Comparison of ENCODE assay signal across 40 cellular contexts in the genomic region with DNA sequence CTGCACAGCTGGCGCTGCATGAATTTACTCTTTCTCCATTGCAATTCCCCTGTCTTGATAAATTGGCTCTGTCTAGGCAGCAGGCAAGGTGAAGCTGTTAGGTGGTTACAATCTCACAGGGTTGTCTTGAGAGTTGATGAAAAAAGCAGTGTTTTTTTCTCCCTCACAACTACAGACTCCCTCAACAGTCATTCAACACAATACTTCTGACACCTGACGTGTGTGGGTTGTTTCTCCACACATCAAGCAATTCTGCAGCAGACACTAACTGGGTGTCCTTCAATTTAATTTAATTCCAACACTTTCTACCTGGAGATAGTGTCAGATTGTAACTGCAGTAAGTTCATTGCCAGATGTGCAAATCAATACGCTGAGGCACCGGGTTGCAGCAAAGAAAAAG. TPM values are rescaled to one million over a fixed set of nuclear protein-coding genes. Genes with fewer than 3 reads are reported as not detected.
"Had no signal": no experiment of that assay in that cellular context is flagged by ENCODE, and none has a peak within 500 bp of the region (broad histone marks: within the 10 kb centered on the region; RNA-seq: fewer than 3 reads in every experiment).

No MANE protein-coding gene starts in this region.

- DNase-seq: activated effector memory CD4-positive, alpha-beta T cell treated with anti-CD3 and anti-CD28 coated beads, Interleukin-2, amount 50 U/mL, for 16 hours; activated effector memory CD4-positive, alpha-beta T cell treated with Interleukin-2 at 50 U/mL for 16 hours; activated gamma-delta T cell; activated gamma-delta T cell treated with Interleukin-2 at 50 U/mL for 16 hours; activated naive CD4-positive, alpha-beta T cell; activated naive CD4-positive, alpha-beta T cell treated with anti-CD3 and anti-CD28 coated beads for 36 hours; activated naive CD4-positive, alpha-beta T cell treated with anti-CD3 and anti-CD28 coated beads, Interleukin-2, amount 10 ng/mL, durations not matched to agents 7 days and 5 days; activated naive CD4-positive, alpha-beta T cell treated with anti-CD3 and anti-CD28 coated beads, Interleukin-2, amount 50 U/mL, for 16 hours; activated naive CD4-positive, alpha-beta T cell treated with Interleukin-2 at 50 U/mL for 16 hours; activated naive CD8-positive, alpha-beta T cell treated with anti-CD3 and anti-CD28 coated beads for 36 hours; activated naive CD8-positive, alpha-beta T cell treated with anti-CD3 and anti-CD28 coated beads, Interleukin-2, amount 10 ng/mL, durations not matched to agents 7 days and 5 days; activated naive CD8-positive, alpha-beta T cell treated with anti-CD3 and anti-CD28 coated beads, Interleukin-2, amount 50 U/mL, for 24 hours; activated T-cell treated with anti-CD3 and anti-CD28 coated beads, Interleukin-2, amount 50 U/mL, for 24 hours; activated T-cell treated with anti-CD3 and anti-CD28 coated beads, Interleukin-2, amount 50 U/mL, for 4 hours; activated T-cell treated with anti-CD3 and anti-CD28 coated beads, Interleukin-2, amount 50 U/mL, for 48 hours; activated T-cell treated with anti-CD3 and anti-CD28 coated beads, Interleukin-2, amount 50 U/mL, for 72 hours; adrenal gland; amniotic stem cell; amygdala; anterior cingulate cortex; aorta; body of pancreas; brain microvascular endothelial cell; central memory CD4-positive, alpha-beta T cell; cerebellar nuclear complex had no signal

- H3K36me3 ChIP-seq: adrenal gland, ascending aorta, brain microvascular endothelial cell, breast epithelium, cardiac muscle cell had no signal

- H3K9me3 Mint-ChIP-seq: activated naive CD4-positive, alpha-beta T cell treated with anti-CD3 and anti-CD28 coated beads, Interleukin-2, amount 50 U/mL, for 24 hours; activated naive CD8-positive, alpha-beta T cell treated with anti-CD3 and anti-CD28 coated beads for 36 hours; activated naive CD8-positive, alpha-beta T cell treated with anti-CD3 and anti-CD28 coated beads, Interleukin-2, amount 50 U/mL, for 24 hours; activated T-cell treated with anti-CD3 and anti-CD28 coated beads, Interleukin-2, amount 50 U/mL, for 24 hours; activated T-cell treated with anti-CD3 and anti-CD28 coated beads, Interleukin-2, amount 50 U/mL, for 4 hours; activated T-helper 17 cell treated with anti-CD3 and anti-CD28 coated beads, Interleukin-2, amount 50 U/mL, for 72 hours; central memory CD8-positive, alpha-beta T cell had no signal

- H3K27me3 ChIP-seq: adrenal gland, ascending aorta, body of pancreas, brain microvascular endothelial cell, breast epithelium, cardiac muscle cell had no signal

- H3K27me3 Mint-ChIP-seq: activated naive CD4-positive, alpha-beta T cell treated with anti-CD3 and anti-CD28 coated beads, Interleukin-2, amount 50 U/mL, for 24 hours; activated naive CD8-positive, alpha-beta T cell; activated naive CD8-positive, alpha-beta T cell treated with anti-CD3 and anti-CD28 coated beads for 36 hours; activated naive CD8-positive, alpha-beta T cell treated with anti-CD3 and anti-CD28 coated beads, Interleukin-2, amount 50 U/mL, for 24 hours; activated T-cell treated with anti-CD3 and anti-CD28 coated beads, Interleukin-2, amount 50 U/mL, for 24 hours; activated T-helper 17 cell treated with anti-CD3 and anti-CD28 coated beads, Interleukin-2, amount 50 U/mL, for 72 hours; central memory CD8-positive, alpha-beta T cell had no signal

- H3K27ac ChIP-seq: adrenal gland, ascending aorta, body of pancreas, brain microvascular endothelial cell, breast epithelium, cardiac muscle cell had no signal

- H3K4me1 ChIP-seq: body of pancreas, breast epithelium had no signal

- H3K27ac Mint-ChIP-seq: activated naive CD4-positive, alpha-beta T cell treated with anti-CD3 and anti-CD28 coated beads for 36 hours; activated naive CD4-positive, alpha-beta T cell treated with anti-CD3 and anti-CD28 coated beads, Interleukin-2, amount 10 ng/mL, durations not matched to agents 7 days and 5 days; activated naive CD4-positive, alpha-beta T cell treated with anti-CD3 and anti-CD28 coated beads, Interleukin-2, amount 50 U/mL, for 24 hours; activated naive CD4-positive, alpha-beta T cell treated with anti-CD3 and anti-CD28 coated beads, Interleukin-2, amount 50 U/mL, for 72 hours; activated naive CD8-positive, alpha-beta T cell; activated naive CD8-positive, alpha-beta T cell treated with anti-CD3 and anti-CD28 coated beads for 36 hours; activated naive CD8-positive, alpha-beta T cell treated with anti-CD3 and anti-CD28 coated beads, Interleukin-2, amount 10 ng/mL, durations not matched to agents 7 days and 5 days; activated naive CD8-positive, alpha-beta T cell treated with anti-CD3 and anti-CD28 coated beads, Interleukin-2, amount 50 U/mL, for 24 hours; activated T-cell treated with anti-CD3 and anti-CD28 coated beads, Interleukin-2, amount 50 U/mL, for 24 hours; activated T-cell treated with anti-CD3 and anti-CD28 coated beads, Interleukin-2, amount 50 U/mL, for 72 hours; activated T-helper 1 cell treated with anti-CD3 and anti-CD28 coated beads, Interleukin-12 subunit alpha, Interleukin-12 subunit beta, Interleukin-2, Interleukin-4 antibody, amounts not matched to agents 30 ng/mL and 10 ng/mL and 1 ng/mL, durations not matched to agents 14 hours and 24 hours and 36 hours; activated T-helper 17 cell treated with anti-CD3 and anti-CD28 coated beads, Interleukin-2, amount 50 U/mL, for 72 hours; activated T-helper 2 cell treated with anti-CD3 and anti-CD28 coated beads, Interferon-gamma antibody, Interleukin-2, Interleukin-4, amounts not matched to agents 10 μg/mL and 5 μg/mL and 100 μg/mL, durations not matched to agents 14 hours and 24 hours and 36 hours; brain had no signal

- H3K4me3 Mint-ChIP-seq: activated naive CD4-positive, alpha-beta T cell treated with anti-CD3 and anti-CD28 coated beads for 36 hours; activated naive CD4-positive, alpha-beta T cell treated with anti-CD3 and anti-CD28 coated beads, Interleukin-2, amount 10 ng/mL, durations not matched to agents 7 days and 5 days; activated naive CD4-positive, alpha-beta T cell treated with anti-CD3 and anti-CD28 coated beads, Interleukin-2, amount 50 U/mL, for 24 hours; activated naive CD8-positive, alpha-beta T cell; activated naive CD8-positive, alpha-beta T cell treated with anti-CD3 and anti-CD28 coated beads for 36 hours; activated naive CD8-positive, alpha-beta T cell treated with anti-CD3 and anti-CD28 coated beads, Interleukin-2, amount 10 ng/mL, durations not matched to agents 7 days and 5 days; activated naive CD8-positive, alpha-beta T cell treated with anti-CD3 and anti-CD28 coated beads, Interleukin-2, amount 50 U/mL, for 24 hours; activated T-cell treated with anti-CD3 and anti-CD28 coated beads, Interleukin-2, amount 50 U/mL, for 24 hours; activated T-cell treated with anti-CD3 and anti-CD28 coated beads, Interleukin-2, amount 50 U/mL, for 4 hours; activated T-cell treated with anti-CD3 and anti-CD28 coated beads, Interleukin-2, amount 50 U/mL, for 72 hours; activated T-helper 1 cell treated with anti-CD3 and anti-CD28 coated beads, Interleukin-12 subunit alpha, Interleukin-12 subunit beta, Interleukin-2, Interleukin-4 antibody, amounts not matched to agents 30 ng/mL and 10 ng/mL and 1 ng/mL, durations not matched to agents 14 hours and 24 hours and 36 hours; activated T-helper 17 cell treated with anti-CD3 and anti-CD28 coated beads, Interleukin-2, amount 50 U/mL, for 72 hours; central memory CD8-positive, alpha-beta T cell had no signal

- ATAC-seq: activated naive CD4-positive, alpha-beta T cell treated with anti-CD3 and anti-CD28 coated beads, Interleukin-2, amount 50 U/mL, for 72 hours; activated naive CD8-positive, alpha-beta T cell treated with anti-CD3 and anti-CD28 coated beads, Interleukin-2, amount 50 U/mL, for 24 hours; activated T-cell treated with anti-CD3 and anti-CD28 coated beads, Interleukin-2, amount 50 U/mL, for 4 hours; activated T-cell treated with anti-CD3 and anti-CD28 coated beads, Interleukin-2, amount 50 U/mL, for 72 hours; activated T-helper 17 cell treated with anti-CD3 and anti-CD28 coated beads, Interleukin-2, amount 50 U/mL, for 72 hours; body of pancreas had no signal

- H3K4me1 Mint-ChIP-seq: brain; central memory CD8-positive, alpha-beta T cell had no signal

- H3K4me3 ChIP-seq: adrenal gland, ascending aorta, body of pancreas, breast epithelium, cardiac muscle cell had no signal

- H3K36me3 Mint-ChIP-seq: activated naive CD4-positive, alpha-beta T cell treated with anti-CD3 and anti-CD28 coated beads, Interleukin-2, amount 10 ng/mL, durations not matched to agents 7 days and 5 days; activated naive CD4-positive, alpha-beta T cell treated with anti-CD3 and anti-CD28 coated beads, Interleukin-2, amount 50 U/mL, for 24 hours; activated naive CD4-positive, alpha-beta T cell treated with anti-CD3 and anti-CD28 coated beads, Interleukin-2, amount 50 U/mL, for 72 hours; activated naive CD8-positive, alpha-beta T cell; activated naive CD8-positive, alpha-beta T cell treated with anti-CD3 and anti-CD28 coated beads for 36 hours; activated naive CD8-positive, alpha-beta T cell treated with anti-CD3 and anti-CD28 coated beads, Interleukin-2, amount 10 ng/mL, durations not matched to agents 7 days and 5 days; brain had no signal

RNA-seq across cellular contexts. Expression of a gene that starts 51.8 kb away (rescaled TPM):
- total RNA-seq: activated naive CD4-positive, alpha-beta T cell treated with anti-CD3 and anti-CD28 coated beads for 36 hours; aorta; ascending aorta; astrocyte; body of pancreas; bronchial epithelial cell; cardiac muscle cell; chondrocyte had no signal
- polyA plus RNA-seq: adipose tissue, cardiac muscle cell had no signal
